In the genomic region with DNA sequence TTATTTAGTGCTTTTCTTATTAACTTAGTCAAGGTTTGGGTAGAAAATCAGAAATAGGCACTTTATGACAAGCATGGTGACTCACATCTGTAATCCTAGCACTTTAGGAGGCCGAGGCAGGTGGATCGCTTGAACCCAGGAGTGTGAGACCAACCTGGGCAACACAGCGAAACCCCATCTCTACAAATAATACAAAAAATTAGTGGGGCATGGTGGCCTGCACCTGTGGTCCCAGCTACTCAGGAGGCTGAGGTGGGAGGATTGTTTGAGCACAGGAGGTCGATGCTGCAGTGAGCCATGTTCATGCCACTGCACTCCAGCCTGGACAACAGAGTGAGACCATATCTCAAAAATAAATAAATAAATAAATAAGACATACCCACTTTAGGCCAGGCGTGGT, we compare ENCODE assay signal across 27 cellular contexts. TPM values are rescaled to one million over a fixed set of nuclear protein-coding genes. Genes with fewer than 3 reads are reported as not detected.
DNase-seq lines count a peak whose midpoint lies in the region; ATAC-seq and TF ChIP-seq lines count a peak whose summit lies in the region.
"Had no signal": no experiment of that assay in that cellular context is flagged by ENCODE, and none has a peak within 500 bp of the region (broad histone marks: within the 10 kb centered on the region; RNA-seq: fewer than 3 reads in every experiment).

No MANE protein-coding gene starts in this region.

- peak overlapping the region; percentile 74 for H3K4me3 ChIP-seq in CD4-positive, CD25-positive, alpha-beta regulatory T cell (ENCODE audit: low read depth, low read length)
- H3K4me3 ChIP-seq: adrenal gland, SJCRH30, smooth muscle cell, tibial artery had no signal

- no peaks in the 10 kb centered on the region for H3K9me3 ChIP-seq in CD4-positive, CD25-positive, alpha-beta regulatory T cell (ENCODE audit: control insufficient read depth in 2 of 2, low read length in 2 of 2)
- no peaks in the 10 kb centered on the region for H3K9me3 ChIP-seq in CD4-positive, alpha-beta T cell (ENCODE audit: control insufficient read depth, low read length)
- H3K9me3 ChIP-seq: adrenal gland, SJCRH30, tibial artery had no signal

- peaks cover 24% of the 10 kb centered on the region for H3K4me1 ChIP-seq in CD4-positive, CD25-positive, alpha-beta regulatory T cell (ENCODE audit: control insufficient read depth, insufficient read depth, low read length, poor library complexity, severe bottlenecking)
- H3K4me1 ChIP-seq: adrenal gland, tibial artery had no signal

- H3K9me3 Mint-ChIP-seq in CD4-positive, CD25-positive, alpha-beta regulatory T cell = peaks cover 0 to 2% (median 0%) of the 10 kb centered on the region in 7 donors
- no peaks in the 10 kb centered on the region for H3K9me3 Mint-ChIP-seq in CD4-positive, alpha-beta T cell
- H3K9me3 Mint-ChIP-seq in activated CD4-positive, alpha-beta memory T cell treated with anti-CD3 and anti-CD28 coated beads for 36 hours = no peaks in the 10 kb centered on the region
- H3K9me3 Mint-ChIP-seq in effector memory CD8-positive, alpha-beta T cell = peaks cover 0 to 5% of the 10 kb centered on the region in 2 donors
- H3K9me3 Mint-ChIP-seq in CD14-positive monocyte = peaks cover 0 to 6% (median 0%) of the 10 kb centered on the region in 7 donors

- no peak for DNase-seq in CD4-positive, CD25-positive, alpha-beta regulatory T cell
- DNase-seq in CD4-positive, alpha-beta T cell = no peak
- no peak for DNase-seq in activated CD4-positive, alpha-beta memory T cell treated with anti-CD3 and anti-CD28 coated beads for 36 hours
- no peak for DNase-seq in effector memory CD8-positive, alpha-beta T cell
- no peak for DNase-seq in stimulated activated CD8-positive, alpha-beta memory T cell treated with anti-CD3 and anti-CD28 coated beads, Interleukin-4, amount 100 ng/mL, for 48 hours
- DNase-seq in CD14-positive monocyte (ENCODE audit: low spot score) = no peak
- DNase-seq: activated CD4-positive, alpha-beta T cell treated with anti-CD3 and anti-CD28 coated beads for 48 hours; adrenal gland; DMS153; mesendoderm; NCI-H1048; NCI-H1930; NCI-H526 treated with DMSO at 0.1 percent for 48 hours; SJCRH30; stimulated activated CD4-positive, alpha-beta T cell treated with anti-CD3 and anti-CD28 coated beads, Interleukin-4, amount 100 ng/mL, for 24 hours; stimulated activated naive CD4-positive, alpha-beta T cell treated with Interleukin-2 at 50 U/mL for 16 hours; tibial artery had no signal

- H3K36me3 ChIP-seq in CD4-positive, CD25-positive, alpha-beta regulatory T cell (ENCODE audit: control insufficient read depth, insufficient read depth, low read length) = no peaks in the 10 kb centered on the region
- H3K36me3 ChIP-seq: adrenal gland, SJCRH30, tibial artery had no signal

- H3K4me3 Mint-ChIP-seq in CD4-positive, CD25-positive, alpha-beta regulatory T cell = peak overlapping the region in 2 of 4 donors; percentile 53 to 74
- H3K4me3 Mint-ChIP-seq in CD4-positive, alpha-beta T cell = peak overlapping the region; percentile 62
- H3K4me3 Mint-ChIP-seq in activated CD4-positive, alpha-beta memory T cell treated with anti-CD3 and anti-CD28 coated beads for 36 hours = peak overlapping the region; percentile 43
- peak overlapping the region; percentile 70 to 83 for H3K4me3 Mint-ChIP-seq in effector memory CD8-positive, alpha-beta T cell
- no peak overlapping the region for H3K4me3 Mint-ChIP-seq in CD14-positive monocyte
- H3K4me3 Mint-ChIP-seq: brain had no signal

- no peak for TF ChIP-seq CTCF in CD4-positive, alpha-beta T cell (IDR thresholded peaks at IDR 0.05)
- TF ChIP-seq CTCF in CD14-positive monocyte (IDR thresholded peaks at IDR 0.05) = no peak

- POLR2A ChIA-PET in CD4-positive, alpha-beta T cell (lab: Charles Lee) = interaction anchor here (0.8 to 5.4 kb wide), 8 partner anchors 16 to 732 kb away, joined by 3 to 31 read pairs (median 4); a partner anchor contains a TSS
- POLR2A ChIA-PET in activated CD4-positive, alpha-beta memory T cell treated with anti-CD3 and anti-CD28 coated beads for 36 hours (lab: Charles Lee) = no interaction called here

- H3K27me3 Mint-ChIP-seq in CD4-positive, CD25-positive, alpha-beta regulatory T cell = no peaks in the 10 kb centered on the region
- H3K27me3 Mint-ChIP-seq in CD4-positive, alpha-beta T cell = no peaks in the 10 kb centered on the region
- no peaks in the 10 kb centered on the region for H3K27me3 Mint-ChIP-seq in activated CD4-positive, alpha-beta memory T cell treated with anti-CD3 and anti-CD28 coated beads for 36 hours
- no peaks in the 10 kb centered on the region for H3K27me3 Mint-ChIP-seq in effector memory CD8-positive, alpha-beta T cell
- no peaks in the 10 kb centered on the region for H3K27me3 Mint-ChIP-seq in CD14-positive monocyte (ENCODE audit: low read depth in 3 of 3)

- intact Hi-C loops in CD4-positive, alpha-beta T cell (cut with DNase I, micrococcal nuclease) = loop anchor here in 1 of 2 experiments (5.0 kb wide), 2 partner anchors 50 to 80 kb away; a partner anchor contains a TSS
- intact Hi-C loops in activated CD4-positive, alpha-beta memory T cell treated with anti-CD3 and anti-CD28 coated beads for 36 hours (cut with micrococcal nuclease) = no loop called here
- intact Hi-C loops in CD14-positive monocyte (cut with micrococcal nuclease) = no loop called here

- CTCF ChIA-PET in CD4-positive, alpha-beta T cell (lab: Charles Lee) = interaction anchor here (2.6 kb wide), 1 partner anchor 17 kb away, joined by 6 read pairs; no protein-coding TSS in a partner anchor
- CTCF ChIA-PET in activated CD4-positive, alpha-beta memory T cell treated with anti-CD3 and anti-CD28 coated beads for 36 hours (lab: Charles Lee) = interaction anchor here (1.3 kb wide), 1 partner anchor 97 kb away, joined by 4 read pairs; no protein-coding TSS in a partner anchor

- H3K27ac ChIP-seq in CD4-positive, CD25-positive, alpha-beta regulatory T cell (ENCODE audit: insufficient read depth, low read length, poor library complexity, severe bottlenecking) = no peak overlapping the region
- peak overlapping the region; percentile 42 for H3K27ac ChIP-seq in CD4-positive, alpha-beta T cell (ENCODE audit: low read depth, low read length)
- H3K27ac ChIP-seq: adrenal gland, SJCRH30, tibial artery had no signal

- peak overlapping the region in 1 of 3 donors; percentile 73 for H3K27ac Mint-ChIP-seq in CD4-positive, CD25-positive, alpha-beta regulatory T cell
- H3K27ac Mint-ChIP-seq in CD4-positive, alpha-beta T cell = peak overlapping the region; percentile 85
- H3K27ac Mint-ChIP-seq in activated CD4-positive, alpha-beta memory T cell treated with anti-CD3 and anti-CD28 coated beads for 36 hours = no peak overlapping the region
- peak overlapping the region; percentile 62 to 93 for H3K27ac Mint-ChIP-seq in effector memory CD8-positive, alpha-beta T cell
- no peak overlapping the region for H3K27ac Mint-ChIP-seq in CD14-positive monocyte
- H3K27ac Mint-ChIP-seq: brain had no signal

- no peaks in the 10 kb centered on the region for H3K36me3 Mint-ChIP-seq in CD4-positive, CD25-positive, alpha-beta regulatory T cell
- no peaks in the 10 kb centered on the region for H3K36me3 Mint-ChIP-seq in CD4-positive, alpha-beta T cell (ENCODE audit: low read depth)
- no peaks in the 10 kb centered on the region for H3K36me3 Mint-ChIP-seq in activated CD4-positive, alpha-beta memory T cell treated with anti-CD3 and anti-CD28 coated beads for 36 hours
- H3K36me3 Mint-ChIP-seq in effector memory CD8-positive, alpha-beta T cell (ENCODE audit: insufficient read depth) = peaks cover 6% of the 10 kb centered on the region
- no peaks in the 10 kb centered on the region for H3K36me3 Mint-ChIP-seq in CD14-positive monocyte
- H3K36me3 Mint-ChIP-seq: brain had no signal

- no peaks in the 10 kb centered on the region for H3K27me3 ChIP-seq in CD4-positive, CD25-positive, alpha-beta regulatory T cell (ENCODE audit: control insufficient read depth, insufficient read depth, low read length)
- no peaks in the 10 kb centered on the region for H3K27me3 ChIP-seq in CD4-positive, alpha-beta T cell (ENCODE audit: control insufficient read depth, insufficient read depth, low read length)
- H3K27me3 ChIP-seq: adrenal gland, SJCRH30, tibial artery had no signal

- ATAC-seq in CD4-positive, CD25-positive, alpha-beta regulatory T cell (ENCODE audit: low read depth in 2 of 2) = no peak
- no peak for ATAC-seq in CD4-positive, alpha-beta T cell (ENCODE audit: poor library complexity)
- no peak for ATAC-seq in effector memory CD8-positive, alpha-beta T cell (replicated peaks)
- no peak for ATAC-seq in HG02759 (IDR thresholded peaks at IDR 0.05; ENCODE audit: unreplicated experiment)
- ATAC-seq: HCT116, HepG2 had no signal

- H3K4me1 Mint-ChIP-seq in CD4-positive, CD25-positive, alpha-beta regulatory T cell = peaks cover 13 to 49% (median 37%) of the 10 kb centered on the region in 4 donors
- H3K4me1 Mint-ChIP-seq in CD4-positive, alpha-beta T cell (ENCODE audit: low read depth) = peaks cover 68% of the 10 kb centered on the region
- H3K4me1 Mint-ChIP-seq in activated CD4-positive, alpha-beta memory T cell treated with anti-CD3 and anti-CD28 coated beads for 36 hours (ENCODE audit: low read depth) = peaks cover 46% of the 10 kb centered on the region
- H3K4me1 Mint-ChIP-seq in effector memory CD8-positive, alpha-beta T cell (ENCODE audit: low read depth in 2 of 2) = peaks cover 29 to 46% of the 10 kb centered on the region in 2 donors
- peaks cover 5% of the 10 kb centered on the region for H3K4me1 Mint-ChIP-seq in CD14-positive monocyte
- H3K4me1 Mint-ChIP-seq: brain had no signal

RNA-seq across cellular contexts. Expression of a gene that starts 51.3 kb away (rescaled TPM):
- total RNA-seq in CD4-positive, CD25-positive, alpha-beta regulatory T cell = 22.8 TPM
- polyA plus RNA-seq in CD4-positive, CD25-positive, alpha-beta regulatory T cell = 10 to 100 TPM in 2 of 4 donors, 1 to 10 TPM in 2; 6.5 to 14.4 (median 10.5) TPM
- total RNA-seq in CD4-positive, alpha-beta T cell = 10 to 100 TPM; 25.0 to 25.3 TPM
- 10 to 100 TPM in 1 of 2 experiments, 1 to 10 TPM in 1; 9.5 to 11.5 TPM for total RNA-seq in activated CD4-positive, alpha-beta memory T cell treated with anti-CD3 and anti-CD28 coated beads for 36 hours
- polyA plus RNA-seq in CD14-positive monocyte = under 1 TPM; 0.13 to 0.16 TPM
- total RNA-seq: chondrocyte, epithelial cell of proximal tubule, G401, HepG2, LHCN-M2, myocyte, smooth muscle cell had no signal
- polyA plus RNA-seq: HepG2, smooth muscle cell had no signal

Comparison
In these comparisons a context has a peak if more than half of its experiments do, and no peak if none do; other contexts are left out.
1. H3K27ac Mint-ChIP-seq: peak in CD4-positive, alpha-beta T cell (single experiment) and effector memory CD8-positive, alpha-beta T cell (2 of 2); none in activated CD4-positive, alpha-beta memory T cell treated with anti-CD3 and anti-CD28 coated beads for 36 hours (single experiment) and CD14-positive monocyte (0 of 7).
2. H3K4me3 Mint-ChIP-seq: peak in CD4-positive, alpha-beta T cell (single experiment), activated CD4-positive, alpha-beta memory T cell treated with anti-CD3 and anti-CD28 coated beads for 36 hours (single experiment) and effector memory CD8-positive, alpha-beta T cell (2 of 2); none in CD14-positive monocyte (0 of 2).